ENCODE assay signal across 17 cellular contexts in genomic region chr3:76497636-76498035, GRCh38.
A peak's percentile ranks its signal among the peaks of the same experiment; 100 is the strongest.
DNase-seq lines count a peak whose midpoint lies in the region; ATAC-seq and TF ChIP-seq lines count a peak whose summit lies in the region.
"Had no signal": no experiment of that assay in that cellular context is flagged by ENCODE, and none has a peak within 500 bp of the region (broad histone marks: within the 10 kb centered on the region; RNA-seq: fewer than 3 reads in every experiment).

No MANE protein-coding gene starts in this region.

- TF ChIP-seq EP300 in neural cell (conservative IDR thresholded peaks at IDR 0.05; ENCODE audit: poor library complexity, severe bottlenecking) = no peak

- no peaks in the 10 kb centered on the region for H3K36me3 Mint-ChIP-seq in T-helper 17 cell (ENCODE audit: low read depth)
- H3K36me3 Mint-ChIP-seq: CD14-positive monocyte had no signal

- no peaks in the 10 kb centered on the region for H3K4me1 Mint-ChIP-seq in T-helper 17 cell
- H3K4me1 Mint-ChIP-seq: activated CD4-positive, alpha-beta T cell treated with anti-CD3 and anti-CD28 coated beads, Interleukin-2, amount 10 ng/mL, durations not matched to agents 24 days and 14 days; activated naive CD8-positive, alpha-beta T cell treated with anti-CD3 and anti-CD28 coated beads, Interleukin-2, amount 50 U/mL, for 24 hours; CD14-positive monocyte had no signal

- H3K36me3 ChIP-seq in NT2/D1 (ENCODE audit: insufficient read depth, insufficient read length, low read length) (no peaks in the 10 kb centered on the region), neural cell (ENCODE audit: insufficient read depth, low read length) (no peaks in the 10 kb centered on the region)
- H3K36me3 ChIP-seq: thyroid gland had no signal

- ATAC-seq in T-helper 17 cell (no peak), GM21381 (IDR thresholded peaks at IDR 0.05; ENCODE audit: unreplicated experiment) (no peak)
- ATAC-seq: activated naive CD8-positive, alpha-beta T cell treated with anti-CD3 and anti-CD28 coated beads, Interleukin-2, amount 50 U/mL, for 24 hours; activated T-cell treated with anti-CD3 and anti-CD28 coated beads, Interleukin-2, amount 50 U/mL, for 4 hours had no signal

- H3K27me3 ChIP-seq in NT2/D1 (ENCODE audit: insufficient read depth, insufficient read length) (no peaks in the 10 kb centered on the region), neural cell (ENCODE audit: insufficient read depth, low read depth, low read length) (no peaks in the 10 kb centered on the region)
- H3K27me3 ChIP-seq: thyroid gland had no signal

- no peak overlapping the region for H3K4me3 Mint-ChIP-seq in T-helper 17 cell
- H3K4me3 Mint-ChIP-seq: activated CD4-positive, alpha-beta T cell treated with anti-CD3 and anti-CD28 coated beads, Interleukin-2, amount 10 ng/mL, durations not matched to agents 24 days and 14 days; activated naive CD8-positive, alpha-beta T cell treated with anti-CD3 and anti-CD28 coated beads, Interleukin-2, amount 50 U/mL, for 24 hours; activated T-cell treated with anti-CD3 and anti-CD28 coated beads, Interleukin-2, amount 50 U/mL, for 4 hours; CD14-positive monocyte; T-helper 2 cell treated with Interferon-gamma antibody and Interleukin-4, amounts not matched to agents 5 μg/mL and 100 μg/mL, for 36 hours had no signal

- TF ChIP-seq CTCF in neural cell (IDR thresholded peaks at IDR 0.05; ENCODE audit: poor library complexity, severe bottlenecking) = no peak

- no peaks in the 10 kb centered on the region for H3K27me3 Mint-ChIP-seq in T-helper 17 cell
- H3K27me3 Mint-ChIP-seq: activated CD4-positive, alpha-beta T cell treated with anti-CD3 and anti-CD28 coated beads, Interleukin-2, amount 10 ng/mL, durations not matched to agents 24 days and 14 days; activated naive CD8-positive, alpha-beta T cell treated with anti-CD3 and anti-CD28 coated beads, Interleukin-2, amount 50 U/mL, for 24 hours had no signal

- no peak overlapping the region for H3K4me2 ChIP-seq in neural cell (ENCODE audit: low read length)

- no peak overlapping the region for H3K4me3 ChIP-seq in NT2/D1 (ENCODE audit: insufficient read length, low read depth)
- H3K4me3 ChIP-seq in neural cell (ENCODE audit: low read length) = no peak overlapping the region
- H3K4me3 ChIP-seq: thyroid gland had no signal

- H3K27ac ChIP-seq in neural cell (ENCODE audit: low read length) = no peak overlapping the region
- H3K27ac ChIP-seq: thyroid gland had no signal

- no peak overlapping the region for H3K9ac ChIP-seq in NT2/D1 (ENCODE audit: insufficient read length, low read depth)
- no peak overlapping the region for H3K9ac ChIP-seq in neural cell (ENCODE audit: low read length)

- H3K9me2 ChIP-seq in neural cell (ENCODE audit: insufficient read depth, low read length) = no peaks in the 10 kb centered on the region

- H3K4me1 ChIP-seq in NT2/D1 (ENCODE audit: insufficient read depth, insufficient read length) = no peaks in the 10 kb centered on the region
- H3K4me1 ChIP-seq: thyroid gland had no signal

- TF ChIP-seq RAD21 in neural cell (conservative IDR thresholded peaks at IDR 0.05) = no peak

- peaks cover 10% of the 10 kb centered on the region; the same call in 1 of the 2 replicates for H3K9me3 ChIP-seq in NT2/D1 (ENCODE audit: insufficient read depth, low read length)
- no peaks in the 10 kb centered on the region for H3K9me3 ChIP-seq in neural cell (ENCODE audit: low read length)
- H3K9me3 ChIP-seq in T-helper 17 cell (ENCODE audit: control insufficient read depth, low read length, poor library complexity, severe bottlenecking) = no peaks in the 10 kb centered on the region
- H3K9me3 ChIP-seq: thyroid gland had no signal

- no peaks in the 10 kb centered on the region for H3K79me2 ChIP-seq in neural cell (replicated peaks; ENCODE audit: insufficient read depth, low read length)

- no peak overlapping the region for H3K27ac Mint-ChIP-seq in T-helper 17 cell
- H3K27ac Mint-ChIP-seq: activated CD4-positive, alpha-beta T cell treated with anti-CD3 and anti-CD28 coated beads, Interleukin-2, amount 10 ng/mL, durations not matched to agents 24 days and 14 days; activated naive CD8-positive, alpha-beta T cell treated with anti-CD3 and anti-CD28 coated beads, Interleukin-2, amount 50 U/mL, for 24 hours; CD14-positive monocyte; T-helper 2 cell treated with Interferon-gamma antibody and Interleukin-4, amounts not matched to agents 5 μg/mL and 100 μg/mL, for 36 hours had no signal

- H3F3A ChIP-seq in neural cell (ENCODE audit: insufficient read depth, low read length, poor library complexity, severe bottlenecking) = no peaks in the 10 kb centered on the region

- no peak overlapping the region for H2AFZ ChIP-seq in neural cell (ENCODE audit: low read depth, low read length)

- peak; percentile 17 for DNase-seq in EH (ENCODE audit: low read depth)
- DNase-seq in NT2/D1 (ENCODE audit: low read depth, low spot score) = peak; percentile 33
- peak; percentile 15 for DNase-seq in fibroblast of peridontal ligament (ENCODE audit: extremely low read depth)
- no peak for DNase-seq in UCSD-AML1 (lab: John Stamatoyannopoulos, UW; ENCODE audit: unreplicated experiment)
- no peak for DNase-seq in T-helper 17 cell
- no peak for DNase-seq in epidermal melanocyte (ENCODE audit: insufficient read length, low spot score)
- DNase-seq: activated CD4-positive, alpha-beta T cell treated with anti-CD3 and anti-CD28 coated beads, Interleukin-2, amount 10 ng/mL, durations not matched to agents 24 days and 14 days; activated naive CD8-positive, alpha-beta T cell treated with anti-CD3 and anti-CD28 coated beads, Interleukin-2, amount 50 U/mL, for 24 hours; activated T-cell treated with anti-CD3 and anti-CD28 coated beads, Interleukin-2, amount 50 U/mL, for 4 hours; NCI-H1930; NCI-H526 treated with DMSO at 0.1 percent for 48 hours; posterior cingulate gyrus; thyroid gland had no signal

- H4K20me1 ChIP-seq in neural cell (ENCODE audit: insufficient read depth) = no peaks in the 10 kb centered on the region

TF ChIP-seq in neural cell, 6 proteins besides CTCF, POLR2A, EP300 and RAD21:
- TF ChIP-seq REST (IDR thresholded peaks at IDR 0.05; ENCODE audit: borderline replicate concordance) (peak; percentile 17), EZH2 (IDR thresholded peaks at IDR 0.05; ENCODE audit: borderline replicate concordance, insufficient read depth, low read length, poor library complexity, severe bottlenecking) (no peak)

Comparison
In these comparisons a context has a peak if more than half of its experiments do, and no peak if none do; other contexts are left out.
1. DNase-seq: peak in EH (single experiment), NT2/D1 (single experiment) and fibroblast of peridontal ligament (single experiment); none in UCSD-AML1 (single experiment), T-helper 17 cell (0 of 3) and epidermal melanocyte (single experiment).